32 cellular contexts compared by ENCODE assay signal in the genomic region with DNA sequence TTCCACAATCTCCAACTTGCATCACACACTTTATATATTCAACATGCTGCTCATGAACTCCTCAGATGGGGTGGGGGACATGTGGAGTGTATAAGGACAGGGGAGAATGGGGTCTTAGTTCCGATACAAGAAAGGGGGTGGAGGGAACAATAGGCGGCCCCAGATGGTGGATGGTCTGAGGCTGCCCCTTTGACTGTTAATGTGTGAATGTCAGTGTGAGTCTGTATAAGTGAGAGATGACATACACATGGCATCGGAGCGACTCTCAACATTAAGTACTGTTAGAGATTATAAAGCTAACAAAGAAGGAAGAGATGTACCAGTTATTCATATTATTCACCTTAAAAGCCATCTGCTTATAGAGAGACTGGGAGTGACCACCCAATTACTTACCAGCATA.
"Had no signal": no experiment of that assay in that cellular context is flagged by ENCODE, and none has a peak within 500 bp of the region (broad histone marks: within the 10 kb centered on the region; RNA-seq: fewer than 3 reads in every experiment).

No MANE protein-coding gene starts in this region.

- H3K4me3 Mint-ChIP-seq: activated B cell treated with CpG ODN at 0.5 μM for 24 hours; activated naive CD8-positive, alpha-beta T cell treated with anti-CD3 and anti-CD28 coated beads for 36 hours; activated naive CD8-positive, alpha-beta T cell treated with anti-CD3 and anti-CD28 coated beads, Interleukin-2, amount 50 U/mL, for 24 hours; activated T-cell treated with anti-CD3 and anti-CD28 coated beads, Interleukin-2, amount 50 U/mL, for 24 hours; activated T-cell treated with anti-CD3 and anti-CD28 coated beads, Interleukin-2, amount 50 U/mL, for 72 hours; T-helper 17 cell; T-helper 2 cell treated with Interferon-gamma antibody and Interleukin-4, amounts not matched to agents 5 μg/mL and 100 μg/mL, for 36 hours had no signal

- H3K36me3 ChIP-seq: adrenal gland, colonic mucosa, esophagus squamous epithelium, gastroesophageal sphincter, heart right ventricle, WERI-Rb-1 had no signal

- H3K9me3 ChIP-seq: adrenal gland, body of pancreas, colonic mucosa, esophagus squamous epithelium had no signal

- H3K9me3 Mint-ChIP-seq: T-helper 2 cell treated with Interferon-gamma antibody and Interleukin-4, amounts not matched to agents 5 μg/mL and 100 μg/mL, for 36 hours had no signal

- H3K27ac Mint-ChIP-seq: activated B cell treated with CpG ODN at 0.5 μM for 24 hours; activated naive CD8-positive, alpha-beta T cell treated with anti-CD3 and anti-CD28 coated beads for 36 hours; activated T-cell treated with anti-CD3 and anti-CD28 coated beads, Interleukin-2, amount 50 U/mL, for 24 hours; activated T-cell treated with anti-CD3 and anti-CD28 coated beads, Interleukin-2, amount 50 U/mL, for 72 hours; T-helper 17 cell; T-helper 2 cell treated with Interferon-gamma antibody and Interleukin-4, amounts not matched to agents 5 μg/mL and 100 μg/mL, for 36 hours had no signal

- ATAC-seq: activated CD4-positive, CD25-positive, alpha-beta regulatory T cell treated with anti-CD3 and anti-CD28 coated beads, Interleukin-2, amount 50 U/mL, for 24 hours; activated naive CD8-positive, alpha-beta T cell treated with anti-CD3 and anti-CD28 coated beads, Interleukin-2, amount 50 U/mL, for 24 hours; activated T-cell treated with anti-CD3 and anti-CD28 coated beads, Interleukin-2, amount 50 U/mL, for 72 hours; body of pancreas; gastroesophageal sphincter; heart right ventricle; T-helper 17 cell had no signal

- H3K4me1 Mint-ChIP-seq: activated B cell treated with CpG ODN at 0.5 μM for 24 hours had no signal

- H3K4me1 ChIP-seq: adrenal gland, colonic mucosa, esophagus squamous epithelium, gastroesophageal sphincter, heart right ventricle had no signal

- H3K27ac ChIP-seq: adrenal gland, body of pancreas, colonic mucosa, esophagus squamous epithelium, gastroesophageal sphincter, heart right ventricle, WERI-Rb-1 had no signal

- H3K4me3 ChIP-seq: adrenal gland, body of pancreas, colonic mucosa, esophagus squamous epithelium, gastroesophageal sphincter, heart right ventricle had no signal

- DNase-seq: activated B cell treated with CpG ODN at 0.5 μM for 24 hours; activated CD4-positive, alpha-beta T cell treated with anti-CD3 and anti-CD28 coated beads for 48 hours; activated CD4-positive, alpha-beta T cell treated with anti-CD3 and anti-CD28 coated beads, Interleukin-2, amount 50 U/mL, for 1 hour; activated CD4-positive, alpha-beta T cell treated with anti-CD3 and anti-CD28 coated beads, Interleukin-2, amount 50 U/mL, for 48 hours; activated CD8-positive, alpha-beta memory T cell treated with anti-CD3 and anti-CD28 coated beads, Interleukin-2, amount 50 U/mL, for 48 hours; activated gamma-delta T cell; activated naive CD4-positive, alpha-beta T cell; activated naive CD4-positive, alpha-beta T cell treated with anti-CD3 and anti-CD28 coated beads, Interleukin-2, amount 50 U/mL, for 16 hours; activated naive CD8-positive, alpha-beta T cell treated with anti-CD3 and anti-CD28 coated beads for 36 hours; activated naive CD8-positive, alpha-beta T cell treated with anti-CD3 and anti-CD28 coated beads, Interleukin-2, amount 50 U/mL, for 24 hours; activated T-cell treated with anti-CD3 and anti-CD28 coated beads for 4 hours; activated T-cell treated with anti-CD3 and anti-CD28 coated beads, Interleukin-2, amount 50 U/mL, for 24 hours; activated T-cell treated with anti-CD3 and anti-CD28 coated beads, Interleukin-2, amount 50 U/mL, for 72 hours; adrenal gland; amygdala; aorta; body of pancreas; central memory CD4-positive, alpha-beta T cell; cerebellar nuclear complex; colonic mucosa; effector CD8-positive, alpha-beta T cell; erythroblast; esophagus squamous epithelium; foreskin melanocyte; heart right ventricle; T-helper 1 cell; T-helper 17 cell; T1000; WERI-Rb-1 had no signal

- H3K27me3 ChIP-seq: body of pancreas, colonic mucosa had no signal
